31 cellular contexts compared by ENCODE assay signal in genomic region chr1:36821386-36821785, GRCh38.
"Had no signal": no experiment of that assay in that cellular context is flagged by ENCODE, and none has a peak within 500 bp of the region (broad histone marks: within the 10 kb centered on the region; RNA-seq: fewer than 3 reads in every experiment).

No MANE protein-coding gene starts in this region.

- H3K4me3 ChIP-seq: PC-9, SJCRH30, SK-N-MC had no signal

- ATAC-seq: Panc1, Right ventricle myocardium inferior, SK-N-SH treated with all-trans-retinoic acid at 6 μM for 48 hours had no signal

- H3K4me2 ChIP-seq: KMS-11, PC-9 had no signal

- H3K9ac ChIP-seq: KMS-11 had no signal

- H3K9me3 ChIP-seq: SJCRH30 had no signal

- H3K27ac ChIP-seq: KMS-11, PC-9, RWPE1, SJCRH30, SK-N-MC had no signal

- DNase-seq: Karpas-422, KBM-7, MM.1S, MV-4-11, NCI-H1092, NCI-H1105, NCI-H1417 treated with DMSO at 0.1 percent for 48 hours, NCI-H1436 treated with DMSO at 0.1 percent for 48 hours, NCI-H1694 treated with DMSO at 0.1 percent for 48 hours, NCI-H187 treated with DMSO at 0.1 percent for 48 hours, NCI-H2029, NCI-H2081, NCI-H2171 treated with DMSO at 0.1 percent for 48 hours, NCI-H2227 treated with DMSO at 0.1 percent for 48 hours, NCI-H446 treated with DMSO at 0.1 percent for 48 hours, NCI-H510A, NCI-H524, NCI-H526, NCI-H69, NCI-H748 treated with DMSO at 0.1 percent for 48 hours, NCI-H82, PC-9, SHP77, SIG-M5, SJCRH30 had no signal

- H3K36me3 ChIP-seq: SJCRH30 had no signal

- H3K4me1 ChIP-seq: SJCRH30 had no signal

- H2AFZ ChIP-seq: PC-9 had no signal
